9 cellular contexts compared by ENCODE assay signal in the genomic region with DNA sequence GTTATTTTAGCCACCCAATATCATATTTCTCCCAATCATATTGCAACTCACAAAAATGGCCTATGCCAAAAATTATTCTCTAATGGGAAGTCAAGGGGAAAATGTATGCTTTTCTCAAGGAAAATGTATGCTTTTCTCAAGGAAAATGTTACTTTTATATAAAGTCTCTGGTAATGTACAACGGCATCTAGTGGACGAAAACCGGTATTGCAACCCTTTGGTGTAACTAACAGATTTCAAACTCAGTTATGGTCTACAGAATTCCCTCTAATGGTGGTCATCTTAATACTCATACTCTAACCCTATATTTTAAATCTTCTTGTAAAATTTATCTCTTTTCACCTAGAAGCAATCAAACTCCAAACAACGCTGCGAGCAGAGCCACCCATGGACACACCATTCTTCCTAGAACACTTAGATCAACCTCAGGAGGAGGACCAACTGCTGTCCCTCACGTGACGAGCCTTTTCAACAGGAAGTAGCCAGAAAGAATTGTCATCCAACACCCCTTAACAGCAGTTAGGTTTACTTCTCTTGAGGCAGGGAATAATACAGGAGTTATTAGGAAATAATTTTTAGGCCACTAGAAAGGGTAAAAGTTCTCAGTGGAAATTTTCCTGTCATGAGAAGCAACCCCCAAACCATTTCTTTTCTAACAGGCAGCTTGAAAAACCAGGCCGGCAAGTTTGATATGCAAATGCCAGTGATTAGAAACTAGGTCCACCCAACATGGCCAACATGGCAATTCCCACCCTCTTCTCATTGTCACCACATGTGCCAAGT. TPM values are rescaled to one million over a fixed set of nuclear protein-coding genes. Genes with fewer than 3 reads are reported as not detected.
DNase-seq lines count a peak whose midpoint lies in the region; ATAC-seq and TF ChIP-seq lines count a peak whose summit lies in the region.
"Had no signal": no experiment of that assay in that cellular context is flagged by ENCODE, and none has a peak within 500 bp of the region (broad histone marks: within the 10 kb centered on the region; RNA-seq: fewer than 3 reads in every experiment).

No MANE protein-coding gene starts in this region.

- no peak overlapping the region for H3K27ac Mint-ChIP-seq in chondrocyte (ENCODE audit: unreplicated experiment)
- H3K27ac Mint-ChIP-seq: T-helper 17 cell had no signal

- no peak overlapping the region for H3K4ac ChIP-seq in mesenchymal stem cell (ENCODE audit: low read depth in 1 of 2, low read length in 2 of 2)

- no peaks in the 10 kb centered on the region for H3K4me1 Mint-ChIP-seq in chondrocyte (ENCODE audit: low read depth)

- no peaks in the 10 kb centered on the region for H3K4me1 ChIP-seq in mesenchymal stem cell (ENCODE audit: control insufficient read depth, insufficient read depth, low read depth, low read length)

- no peak overlapping the region for H2BK12ac ChIP-seq in mesenchymal stem cell (ENCODE audit: low read length in 2 of 2)

- H2BK15ac ChIP-seq in mesenchymal stem cell (ENCODE audit: low read depth, poor library complexity, severe bottlenecking), result no peak overlapping the region

- ATAC-seq in HG02763 (IDR thresholded peaks at IDR 0.05; ENCODE audit: unreplicated experiment), result no peak
- ATAC-seq in GM21526 (IDR thresholded peaks at IDR 0.05; ENCODE audit: low FRiP score, unreplicated experiment), result no peak
- ATAC-seq in HG02981 (IDR thresholded peaks at IDR 0.05; ENCODE audit: unreplicated experiment), result no peak
- ATAC-seq: T-helper 17 cell had no signal

- H3K27ac ChIP-seq in mesenchymal stem cell (ENCODE audit: low read length, poor library complexity, severe bottlenecking), result no peak overlapping the region

- H3K14ac ChIP-seq in mesenchymal stem cell (ENCODE audit: low read length in 2 of 2), result no peak overlapping the region

- peaks cover 9% of the 10 kb centered on the region for H3K27me3 Mint-ChIP-seq in chondrocyte (ENCODE audit: low read depth)

- POLR2A ChIA-PET in BJ (lab: Charles Lee), result no interaction called here

- H4K8ac ChIP-seq in mesenchymal stem cell (ENCODE audit: low read length), result no peak overlapping the region

- H2AFZ ChIP-seq in mesenchymal stem cell (ENCODE audit: low read depth, low read length), result no peak overlapping the region

- no peak overlapping the region for H3K18ac ChIP-seq in mesenchymal stem cell (ENCODE audit: low read depth in 1 of 2, low read length in 2 of 2)

- H3K9me3 ChIP-seq in mesenchymal stem cell (ENCODE audit: control insufficient read depth, low read length), result no peaks in the 10 kb centered on the region

- H3K9ac ChIP-seq in mesenchymal stem cell (ENCODE audit: low read length), result no peak overlapping the region

- TF ChIP-seq CTCF in BJ (IDR thresholded peaks at IDR 0.05; ENCODE audit: insufficient read depth, low read depth, low read length) (peak; percentile 86), GM10266 (IDR thresholded peaks at IDR 0.05; ENCODE audit: control insufficient read depth, insufficient read depth, low read depth, missing control alignments) (peak; percentile 76), chondrocyte (IDR thresholded peaks at IDR 0.05) (peak; percentile 87)

- H3K4me3 ChIP-seq in BJ (ENCODE audit: low read depth, low read length) (no peak overlapping the region), mesenchymal stem cell (ENCODE audit: insufficient read depth in 1 of 2, low read depth in 1 of 2, low read length in 2 of 2) (no peak overlapping the region)

- no peak overlapping the region for H2AK5ac ChIP-seq in mesenchymal stem cell (ENCODE audit: low read length, severe bottlenecking)

- no peaks in the 10 kb centered on the region for H3K36me3 Mint-ChIP-seq in chondrocyte (ENCODE audit: low read depth)

- H3K9me3 Mint-ChIP-seq in chondrocyte (ENCODE audit: low read depth), result no peaks in the 10 kb centered on the region

- no peak overlapping the region for H3K4me2 ChIP-seq in mesenchymal stem cell (ENCODE audit: low read length, poor library complexity, severe bottlenecking)

- H3K36me3 ChIP-seq in BJ (ENCODE audit: control insufficient read depth, insufficient read depth, low read length), result no peaks in the 10 kb centered on the region
- no peaks in the 10 kb centered on the region for H3K36me3 ChIP-seq in mesenchymal stem cell (ENCODE audit: control insufficient read depth in 1 of 2, insufficient read depth in 2 of 2, low read depth in 1 of 2, low read length in 2 of 2)

- CTCF ChIA-PET in BJ (lab: Yijun Ruan, JAX), result interaction anchor here (0.7 to 2.0 kb wide), 4 partner anchors 8 to 435 kb away, joined by 3 to 5 read pairs (median 4); partner anchors contain the start of gene APOBEC1

- no peaks in the 10 kb centered on the region for H3K79me1 ChIP-seq in mesenchymal stem cell (replicated peaks; ENCODE audit: low read length, poor library complexity, severe bottlenecking)

- H3K23ac ChIP-seq in mesenchymal stem cell (ENCODE audit: low read length in 2 of 2), result no peak overlapping the region

- DNase-seq in BJ (ENCODE audit: low read depth), result no peak
- peak; percentile 53 for DNase-seq in GM10266 (ENCODE audit: extremely low spot score)
- peak; percentile 26 for DNase-seq in NCI-H460 (ENCODE audit: extremely low read depth, low read depth)
- DNase-seq in chondrocyte (ENCODE audit: low spot score), result no peak
- DNase-seq in mesenchymal stem cell, result peak; percentile 43

- H2BK5ac ChIP-seq in mesenchymal stem cell (ENCODE audit: low read depth, low read length, poor library complexity, severe bottlenecking), result no peak overlapping the region

- H3K27me3 ChIP-seq in BJ (ENCODE audit: control insufficient read depth, insufficient read depth, low read length), result no peaks in the 10 kb centered on the region
- H3K27me3 ChIP-seq in mesenchymal stem cell (ENCODE audit: control insufficient read depth in 1 of 2, insufficient read depth in 1 of 2, low read length in 2 of 2), result peaks cover 11 to 15% of the 10 kb centered on the region in 2 experiments

- H4K91ac ChIP-seq in mesenchymal stem cell (ENCODE audit: low read length), result no peak overlapping the region

- 22% methylated on average over 6 of the region's 8 CpGs for WGBS in mesenchymal stem cell

- H3K4me3 Mint-ChIP-seq in chondrocyte (ENCODE audit: unreplicated experiment), result no peak overlapping the region
- H3K4me3 Mint-ChIP-seq: T-helper 17 cell had no signal

- no peak overlapping the region for H2BK120ac ChIP-seq in mesenchymal stem cell (ENCODE audit: low read depth, low read length)

RNA-seq across cellular contexts. Expression of gene APOBEC1, which starts 20.1 kb away (rescaled TPM):
- not detected in 2 replicates for polyA plus RNA-seq in BJ (2011; rRNA removed)
- not detected in 2 replicates for polyA minus RNA-seq in BJ (2011; rRNA and poly(A)+ RNA removed)
- total RNA-seq in NCI-H460 (2014; rRNA removed; shearing (Covaris generic)), result not detected in 2 replicates
- polyA plus RNA-seq in NCI-H460 (2014; cell fraction: nucleus; rRNA removed), result not detected in 2 replicates
- not detected in 3 replicates for total RNA-seq in chondrocyte
- not detected for polyA plus RNA-seq in mesenchymal stem cell (2013, experiment 1 of 2)
- not detected for polyA plus RNA-seq in mesenchymal stem cell (2013, experiment 2 of 2)
- total RNA-seq: T-helper 17 cell had no signal

RNA-seq across cellular contexts. Expression of gene GDF3, which starts 50.0 kb away (rescaled TPM):
- not detected in 2 replicates for polyA plus RNA-seq in BJ (2011; rRNA removed)
- not detected in 2 replicates for polyA minus RNA-seq in BJ (2011; rRNA and poly(A)+ RNA removed)
- not detected in 2 replicates for total RNA-seq in NCI-H460 (2014; rRNA removed; shearing (Covaris generic))
- not detected in 2 replicates for polyA plus RNA-seq in NCI-H460 (2014; cell fraction: nucleus; rRNA removed)
- not detected in 3 replicates for total RNA-seq in chondrocyte
- not detected for polyA plus RNA-seq in mesenchymal stem cell (2013, experiment 1 of 2)
- polyA plus RNA-seq in mesenchymal stem cell (2013, experiment 2 of 2), result not detected
- total RNA-seq: T-helper 17 cell had no signal

Comparison
In these comparisons a context has a peak if more than half of its experiments do, and no peak if none do; other contexts are left out.
1. DNase-seq: peak in GM10266 (single experiment), NCI-H460 (single experiment) and mesenchymal stem cell (single experiment); none in BJ (single experiment) and chondrocyte (single experiment).
2. Peak in every context shown above with its lines, with median percentiles within 50 percentile points of each other: CTCF ChIP-seq.